10 cellular contexts compared by ENCODE assay signal in the genomic region with DNA sequence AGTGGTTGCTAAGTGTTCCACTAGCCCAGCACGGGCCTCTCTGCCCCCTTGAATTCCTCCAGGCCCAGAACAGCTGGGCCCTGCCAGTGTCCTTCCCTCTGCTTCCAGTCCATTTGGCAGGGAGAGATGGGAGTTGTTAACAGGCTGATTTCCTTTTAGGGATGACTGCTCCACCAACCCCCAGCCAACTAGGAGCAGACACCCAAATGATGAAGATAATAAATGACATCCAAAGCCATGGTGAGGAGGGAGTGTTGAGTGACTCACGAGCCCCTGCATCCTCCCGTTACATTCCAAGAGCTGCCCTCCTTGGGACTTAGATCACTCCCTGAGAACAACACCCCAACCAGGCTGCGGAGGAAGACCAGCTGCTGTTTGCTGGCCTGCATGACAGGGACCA. TPM values are rescaled to one million over a fixed set of nuclear protein-coding genes. Genes with fewer than 3 reads are reported as not detected.
A peak's percentile ranks its signal among the peaks of the same experiment; 100 is the strongest.
DNase-seq lines count a peak whose midpoint lies in the region; ATAC-seq and TF ChIP-seq lines count a peak whose summit lies in the region.
"Had no signal": no experiment of that assay in that cellular context is flagged by ENCODE, and none has a peak within 500 bp of the region (broad histone marks: within the 10 kb centered on the region; RNA-seq: fewer than 3 reads in every experiment).

No MANE protein-coding gene starts in this region.

- H3K9me3 ChIP-seq in right cardiac atrium (ENCODE audit: control insufficient read depth, low read length), result no peaks in the 10 kb centered on the region

- peaks cover 14% of the 10 kb centered on the region for H3K4me1 ChIP-seq in right cardiac atrium (ENCODE audit: control insufficient read depth, insufficient read depth, low read length)

- ATAC-seq in right cardiac atrium (peak; percentile 93 to 94), HG03354 (IDR thresholded peaks at IDR 0.05; ENCODE audit: poor library complexity, severe bottlenecking, unreplicated experiment) (no peak), HG02884 (IDR thresholded peaks at IDR 0.05; ENCODE audit: unreplicated experiment) (no peak)
- ATAC-seq: activated CD8-positive, alpha-beta T cell treated with anti-CD3 and anti-CD28 coated beads, Interleukin-2, amount 10 ng/mL, durations not matched to agents 7 days and 5 days had no signal

- intact Hi-C loops in right cardiac atrium (cut with DNase I), result no loop called here

- no peak overlapping the region for H3K4me3 Mint-ChIP-seq in immature natural killer cell
- H3K4me3 Mint-ChIP-seq: activated CD8-positive, alpha-beta T cell treated with anti-CD3 and anti-CD28 coated beads, Interleukin-2, amount 10 ng/mL, durations not matched to agents 7 days and 5 days had no signal

- no peak for TF ChIP-seq CTCF in astrocyte of the cerebellum (IDR thresholded peaks at IDR 0.05; ENCODE audit: low read depth, low read length, missing control alignments)

- H3K9me3 Mint-ChIP-seq in immature natural killer cell, result peaks cover 0 to 4% (median 0%) of the 10 kb centered on the region in 6 donors

- peaks cover 2 to 7% (median 3%) of the 10 kb centered on the region in 3 donors for H3K27me3 Mint-ChIP-seq in immature natural killer cell (ENCODE audit: low read depth in 3 of 3)

- H3K36me3 Mint-ChIP-seq in immature natural killer cell, result no peaks in the 10 kb centered on the region

- H3K4me3 ChIP-seq in astrocyte of the cerebellum (ENCODE audit: low read depth, low read length), result no peak overlapping the region
- H3K4me3 ChIP-seq in right cardiac atrium (ENCODE audit: low read length), result no peak overlapping the region
- H3K4me3 ChIP-seq in skeletal muscle cell (ENCODE audit: low read depth, low read length), result no peak overlapping the region

- peak; percentile 97 for DNase-seq in GM04503 (ENCODE audit: low read depth)
- DNase-seq in astrocyte of the cerebellum (ENCODE audit: low read depth), result peak; percentile 59
- peak; percentile 69 to 85 (median 79) for DNase-seq in right cardiac atrium
- DNase-seq in skeletal muscle cell (ENCODE audit: low read depth), result peak; percentile 97
- DNase-seq in immature natural killer cell, result no peak
- DNase-seq in SIG-M5 (lab: John Stamatoyannopoulos, UW), result no peak
- DNase-seq: activated CD8-positive, alpha-beta T cell treated with anti-CD3 and anti-CD28 coated beads, Interleukin-2, amount 10 ng/mL, durations not matched to agents 7 days and 5 days; nucleus accumbens had no signal

- no peaks in the 10 kb centered on the region for H3K27me3 ChIP-seq in right cardiac atrium (ENCODE audit: control insufficient read depth, insufficient read depth)

- no peaks in the 10 kb centered on the region for H3K4me1 Mint-ChIP-seq in immature natural killer cell

- 42% methylated on average over 4 of the region's 4 CpGs for WGBS in right cardiac atrium

- in situ Hi-C loops in astrocyte of the cerebellum (cut with HindIII; ENCODE audit: low sequenced_read_pairs), result no loop called here

- peak overlapping the region; percentile 86 for H3K27ac ChIP-seq in right cardiac atrium (ENCODE audit: low read length)

- H3K27ac Mint-ChIP-seq in immature natural killer cell, result no peak overlapping the region
- H3K27ac Mint-ChIP-seq: activated CD8-positive, alpha-beta T cell treated with anti-CD3 and anti-CD28 coated beads, Interleukin-2, amount 10 ng/mL, durations not matched to agents 7 days and 5 days had no signal

RNA-seq across cellular contexts. Expression of a gene that starts 20.6 kb away (rescaled TPM):
- 100 to 1,000 TPM in 1 of 4 donors, 10 to 100 TPM in 3; 61.4 to 116 (median 76.5) TPM for total RNA-seq in right cardiac atrium
- 30.6 TPM for polyA plus RNA-seq in right cardiac atrium
- not detected for polyA plus RNA-seq in immature natural killer cell
- total RNA-seq: activated CD8-positive, alpha-beta T cell treated with anti-CD3 and anti-CD28 coated beads, Interleukin-2, amount 10 ng/mL, durations not matched to agents 7 days and 5 days had no signal

Comparison
In these comparisons a context has a peak if more than half of its experiments do, and no peak if none do; other contexts are left out.
1. DNase-seq: peak in GM04503 (single experiment), astrocyte of the cerebellum (single experiment), right cardiac atrium (3 of 3) and skeletal muscle cell (single experiment); none in immature natural killer cell (0 of 3) and SIG-M5 (single experiment).
2. ATAC-seq: peak in right cardiac atrium (2 of 2); none in HG03354 (single experiment) and HG02884 (single experiment).
3. RNA of a gene that starts 20.6 kb away (polyA plus RNA-seq): 30.6 TPM in right cardiac atrium (single experiment); not detected in immature natural killer cell; every median in the first group is over 10 times any median in the second.